In genomic region chr21:38773108-38774061, GRCh38 we compare ENCODE assay signal across 9 cellular contexts. TPM values are rescaled to one million over a fixed set of nuclear protein-coding genes. Genes with fewer than 3 reads are reported as not detected.
DNase-seq lines count a peak whose midpoint lies in the region; ATAC-seq and TF ChIP-seq lines count a peak whose summit lies in the region.
"Had no signal": no experiment of that assay in that cellular context is flagged by ENCODE, and none has a peak within 500 bp of the region (broad histone marks: within the 10 kb centered on the region; RNA-seq: fewer than 3 reads in every experiment).

No MANE protein-coding gene starts in this region.

- H3K9me3 Mint-ChIP-seq in nephron progenitor cell, result peaks cover 3% of the 10 kb centered on the region

- no peak overlapping the region for H3K4me3 Mint-ChIP-seq in nephron progenitor cell

- no peak for TF ChIP-seq CTCF in mammary epithelial cell (conservative IDR thresholded peaks at IDR 0.05 in 1 of 2, IDR thresholded peaks at IDR 0.05 in 1 of 2; ENCODE audit: extremely low read depth in 1 of 2, insufficient read depth in 1 of 2, low read depth in 1 of 2, low read length in 2 of 2)
- TF ChIP-seq CTCF in nephron progenitor cell (IDR thresholded peaks at IDR 0.05), result no peak

- peak overlapping the region; percentile 70 for H3K27ac Mint-ChIP-seq in nephron progenitor cell

- H3K27me3 Mint-ChIP-seq in nephron progenitor cell (ENCODE audit: low read depth, poor library complexity), result peaks cover 8% of the 10 kb centered on the region

- ATAC-seq in HG03378 (IDR thresholded peaks at IDR 0.05; ENCODE audit: unreplicated experiment) (peak; percentile 67), GM18873 (IDR thresholded peaks at IDR 0.05; ENCODE audit: low FRiP score, unreplicated experiment) (no peak)

- H3K36me3 ChIP-seq in BLaER1 treated with 17β-estradiol and CSF1 and Interleukin-3, amounts not matched to agents 10 nM and 100 nM, result no peaks in the 10 kb centered on the region
- H3K36me3 ChIP-seq in mammary epithelial cell (ENCODE audit: insufficient read depth, low read length), result no peaks in the 10 kb centered on the region

- H3K4me2 ChIP-seq in BLaER1 treated with 17β-estradiol and CSF1 and Interleukin-3, amounts not matched to agents 10 nM and 100 nM, result peak overlapping the region; percentile 66 to 94 (median 85)
- H3K4me2 ChIP-seq in mammary epithelial cell (ENCODE audit: insufficient read depth, low read depth, low read length), result peak overlapping the region; percentile 40

- H3K4me3 ChIP-seq in BLaER1 treated with 17β-estradiol and CSF1 and Interleukin-3, amounts not matched to agents 10 nM and 100 nM, result no peak overlapping the region; a peak in 1 of 20 replicates
- H3K4me3 ChIP-seq in mammary epithelial cell (replicated peaks in 1 of 3; ENCODE audit: insufficient read depth in 1 of 3, low read depth in 2 of 3, low read length in 3 of 3), result no peak overlapping the region

- H3K27me3 ChIP-seq in BLaER1 treated with 17β-estradiol and CSF1 and Interleukin-3, amounts not matched to agents 10 nM and 100 nM, result peaks cover 0 to 98% (median 0%) of the 10 kb centered on the region in 11 experiments; a peak in 8 of 22 replicates
- no peaks in the 10 kb centered on the region for H3K27me3 ChIP-seq in mammary epithelial cell (ENCODE audit: insufficient read depth, low read length)

- no peaks in the 10 kb centered on the region for H3K79me2 ChIP-seq in mammary epithelial cell (ENCODE audit: insufficient read depth, low read length)

- intact Hi-C loops in mammary epithelial cell (cut with micrococcal nuclease), result loop anchor here (2.0 kb wide), 1 partner anchor 33 kb away; no protein-coding TSS in a partner anchor

- H4K20me1 ChIP-seq in BLaER1 treated with 17β-estradiol and CSF1 and Interleukin-3, amounts not matched to agents 10 nM and 100 nM, result no peaks in the 10 kb centered on the region; a peak in 1 of 22 replicates
- H4K20me1 ChIP-seq in mammary epithelial cell (ENCODE audit: insufficient read depth, low read length), result no peaks in the 10 kb centered on the region

- peak; percentile 92 for DNase-seq in mammary epithelial cell
- no peak for DNase-seq in nephron progenitor cell
- DNase-seq in caudate nucleus (lab: John Stamatoyannopoulos, UW), result no peak
- DNase-seq in UCSD-AML1 (lab: John Stamatoyannopoulos, UW; ENCODE audit: unreplicated experiment), result no peak
- DNase-seq in NCI-H82 treated with DMSO at 0.1 percent for 48 hours (lab: John Stamatoyannopoulos, UW; ENCODE audit: unreplicated experiment), result no peak
- DNase-seq: midbrain had no signal

- dilution Hi-C loops in mammary epithelial cell (cut with HindIII; ENCODE audit: low sequenced_read_pairs), result loop anchor here (5.0 kb wide), 1 partner anchor 79 kb away; no protein-coding TSS in a partner anchor

- H3K9me3 ChIP-seq in BLaER1 treated with 17β-estradiol and CSF1 and Interleukin-3, amounts not matched to agents 10 nM and 100 nM (replicated peaks in 1 of 11), result peaks cover 1 to 18% (median 4%) of the 10 kb centered on the region in 11 experiments; a peak in 21 of 22 replicates
- no peaks in the 10 kb centered on the region for H3K9me3 ChIP-seq in mammary epithelial cell (replicated peaks; ENCODE audit: insufficient read depth, low read length)

- peak overlapping the region in 10 of 11 experiments; percentile 49 to 96 (median 72); a peak in 20 of 22 replicates for H3K27ac ChIP-seq in BLaER1 treated with 17β-estradiol and CSF1 and Interleukin-3, amounts not matched to agents 10 nM and 100 nM
- H3K27ac ChIP-seq in mammary epithelial cell (ENCODE audit: insufficient read depth, low read depth, low read length), result peak overlapping the region; percentile 61
- no peak overlapping the region for H3K27ac ChIP-seq in caudate nucleus (ENCODE audit: low read depth, low read length)

- H3K9ac ChIP-seq in BLaER1 treated with 17β-estradiol and CSF1 and Interleukin-3, amounts not matched to agents 10 nM and 100 nM, result peak overlapping the region in 8 of 11 experiments; percentile 7 to 81 (median 62); a peak in 16 of 22 replicates
- H3K9ac ChIP-seq in mammary epithelial cell (ENCODE audit: insufficient read depth, low read length), result no peak overlapping the region

- H3K36me3 Mint-ChIP-seq in nephron progenitor cell (ENCODE audit: low read depth), result no peaks in the 10 kb centered on the region

- in situ Hi-C loops in mammary epithelial cell (cut with MboI; ENCODE audit: low sequenced_read_pairs in 2 of 2), result no loop called here

- CTCF ChIA-PET in mammary epithelial cell (lab: Charles Lee; ENCODE audit: low non-redundant PET), result no interaction called here

- BruUV-seq in mammary epithelial cell (replicated peaks; lab: Mats Ljungman, UMichigan), result no TSS peak

- H3K4me1 ChIP-seq in BLaER1 treated with 17β-estradiol and CSF1 and Interleukin-3, amounts not matched to agents 10 nM and 100 nM, result peaks cover 47 to 100% (median 98%) of the 10 kb centered on the region in 10 experiments
- H3K4me1 ChIP-seq in mammary epithelial cell (ENCODE audit: insufficient read depth, low read length), result peaks cover 17% of the 10 kb centered on the region

- H3K4me1 Mint-ChIP-seq in nephron progenitor cell, result peaks cover 19% of the 10 kb centered on the region

- WGBS in mammary epithelial cell (ENCODE audit: low coverage, missing lambda C conversion rate), result 43% methylated on average over 13 of the region's 18 CpGs

- peak overlapping the region; percentile 13 for H2AFZ ChIP-seq in mammary epithelial cell (ENCODE audit: low read depth, low read length)

RNA-seq across cellular contexts. Expression of gene ETS2, which starts 32.3 kb away (rescaled TPM):
- total RNA-seq in mammary epithelial cell, result 10 to 100 TPM; 60.3 to 62.3 TPM
- polyA plus RNA-seq in mammary epithelial cell, result 21.9 TPM
- 27.6 TPM for polyA minus RNA-seq in mammary epithelial cell
